ENCODE assay signal across 1 cellular context in genomic region chr3:120645083-120645800, GRCh38.
TF ChIP-seq lines count a peak whose summit lies in the region.

No MANE protein-coding gene starts in this region.

TF ChIP-seq in H1, 55 proteins besides CTCF, POLR2A, EP300 and RAD21:
- TF ChIP-seq GTF2F1 (IDR thresholded peaks at IDR 0.05; ENCODE audit: borderline replicate concordance, low read depth, low read length): no peak
- no peak for TF ChIP-seq HDAC2 (IDR thresholded peaks at IDR 0.05; ENCODE audit: borderline replicate concordance in 1 of 2, low read depth in 2 of 2, low read length in 2 of 2)
- TF ChIP-seq JUND (IDR thresholded peaks at IDR 0.05; ENCODE audit: low read length): no peak
- TF ChIP-seq TBP (IDR thresholded peaks at IDR 0.05; ENCODE audit: low read depth, low read length): no peak
- no peak for TF ChIP-seq SRF (IDR thresholded peaks at IDR 0.05; ENCODE audit: low read depth, low read length)
- no peak for TF ChIP-seq JUN (IDR thresholded peaks at IDR 0.05; ENCODE audit: low read depth, low read length)
- no peak for TF ChIP-seq ATF2 (IDR thresholded peaks at IDR 0.05; ENCODE audit: low read length)
- TF ChIP-seq CHD2 (IDR thresholded peaks at IDR 0.05; ENCODE audit: low read length): no peak
- no peak for TF ChIP-seq SIX5 (IDR thresholded peaks at IDR 0.05; ENCODE audit: low read depth, low read length)
- TF ChIP-seq EGR1 (IDR thresholded peaks at IDR 0.05; ENCODE audit: borderline replicate concordance, low read depth, low read length): no peak
